15 cellular contexts compared by ENCODE assay signal in genomic region chr2:23019476-23019875, GRCh38.
"Had no signal": no experiment of that assay in that cellular context is flagged by ENCODE, and none has a peak within 500 bp of the region (broad histone marks: within the 10 kb centered on the region; RNA-seq: fewer than 3 reads in every experiment).

No MANE protein-coding gene starts in this region.

- H3K9me3 Mint-ChIP-seq: nephron progenitor cell; stimulated activated memory B cell treated with anti-CD40 and anti-IgM and Interleukin-4, amounts not matched to agents 10 μg/mL and 1 μg/mL and 100 μg/mL, for 72 hours; stimulated activated naive CD8-positive, alpha-beta T cell treated with anti-CD3 and anti-CD28 coated beads, Interleukin-15, Interleukin-2, amounts not matched to agents 100 ng/mL and 50 ng/mL, for 24 hours had no signal

- H3K9me3 ChIP-seq: esophagus squamous epithelium, spleen, tibial artery had no signal

- H3K27me3 Mint-ChIP-seq: stimulated activated memory B cell treated with anti-CD40 and anti-IgM and Interleukin-4, amounts not matched to agents 10 μg/mL and 1 μg/mL and 100 μg/mL, for 72 hours; stimulated activated naive CD8-positive, alpha-beta T cell treated with anti-CD3 and anti-CD28 coated beads, Interleukin-15, Interleukin-2, amounts not matched to agents 100 ng/mL and 50 ng/mL, for 24 hours had no signal

- H3K27ac ChIP-seq: esophagus squamous epithelium, spleen, tibial artery had no signal

- H3K27ac Mint-ChIP-seq: naive thymus-derived CD4-positive, alpha-beta T cell; nephron progenitor cell; stimulated activated memory B cell treated with anti-CD40 and anti-IgM and Interleukin-4, amounts not matched to agents 10 μg/mL and 1 μg/mL and 100 μg/mL, for 72 hours; stimulated activated naive CD8-positive, alpha-beta T cell treated with anti-CD3 and anti-CD28 coated beads, Interleukin-15, Interleukin-2, amounts not matched to agents 100 ng/mL and 50 ng/mL, for 24 hours had no signal

- ATAC-seq: naive thymus-derived CD4-positive, alpha-beta T cell; sciatic nerve; stimulated activated memory B cell treated with anti-CD40 and anti-IgM and Interleukin-4, amounts not matched to agents 10 μg/mL and 1 μg/mL and 100 μg/mL, for 72 hours had no signal

- H3K4me3 ChIP-seq: esophagus squamous epithelium, spleen, tibial artery had no signal

- H3K4me3 Mint-ChIP-seq: naive thymus-derived CD4-positive, alpha-beta T cell; nephron progenitor cell; stimulated activated memory B cell treated with anti-CD40 and anti-IgM and Interleukin-4, amounts not matched to agents 10 μg/mL and 1 μg/mL and 100 μg/mL, for 72 hours; stimulated activated naive CD8-positive, alpha-beta T cell treated with anti-CD3 and anti-CD28 coated beads, Interleukin-15, Interleukin-2, amounts not matched to agents 100 ng/mL and 50 ng/mL, for 24 hours had no signal

- H3K36me3 ChIP-seq: esophagus squamous epithelium, spleen, tibial artery had no signal

- H3K4me1 Mint-ChIP-seq: naive thymus-derived CD4-positive, alpha-beta T cell; stimulated activated memory B cell treated with anti-CD40 and anti-IgM and Interleukin-4, amounts not matched to agents 10 μg/mL and 1 μg/mL and 100 μg/mL, for 72 hours had no signal

- H3K27me3 ChIP-seq: esophagus squamous epithelium, spleen, tibial artery had no signal

- H3K36me3 Mint-ChIP-seq: naive thymus-derived CD4-positive, alpha-beta T cell; stimulated activated memory B cell treated with anti-CD40 and anti-IgM and Interleukin-4, amounts not matched to agents 10 μg/mL and 1 μg/mL and 100 μg/mL, for 72 hours had no signal

- DNase-seq: effector memory CD4-positive, alpha-beta T cell; esophagus squamous epithelium; foreskin fibroblast; kidney glomerular epithelial cell; naive thymus-derived CD4-positive, alpha-beta T cell; nephron progenitor cell; posterior cingulate gyrus; spleen; stimulated activated CD4-positive, alpha-beta T cell treated with anti-CD3 and anti-CD28 coated beads, Interleukin-15, amount 100 ng/mL, for 24 hours; stimulated activated CD4-positive, alpha-beta T cell treated with anti-CD3 and anti-CD28 coated beads, Interleukin-1b, Interleukin-23, amount 100 ng/mL, for 48 hours; stimulated activated CD4-positive, alpha-beta T cell treated with anti-CD3 and anti-CD28 coated beads, Interleukin-4, amount 100 ng/mL, for 24 hours; tibial artery had no signal

- H3K4me1 ChIP-seq: esophagus squamous epithelium, spleen, tibial artery had no signal
